ENCODE assay signal across 10 cellular contexts in genomic region chr12:6631549-6631961, GRCh38. TPM values are rescaled to one million over a fixed set of nuclear protein-coding genes. Genes with fewer than 3 reads are reported as not detected.
A peak's percentile ranks its signal among the peaks of the same experiment; 100 is the strongest.
DNase-seq lines count a peak whose midpoint lies in the region; ATAC-seq, FAIRE-seq and TF ChIP-seq lines count a peak whose summit lies in the region.
"Had no signal": no experiment of that assay in that cellular context is flagged by ENCODE, and none has a peak within 500 bp of the region (broad histone marks: within the 10 kb centered on the region; RNA-seq: fewer than 3 reads in every experiment).

No MANE protein-coding gene starts in this region.

- no peaks in the 10 kb centered on the region for H3K36me3 Mint-ChIP-seq in T-helper 17 cell (ENCODE audit: low read depth)

- intact Hi-C loops in left cardiac atrium (cut with DNase I) (no loop called here), left lung (cut with DNase I) (no loop called here)

- H3K27ac ChIP-seq in small intestine (ENCODE audit: low read depth in 1 of 2, low read length in 1 of 2): peak overlapping the region; percentile 89 to 92
- no peak overlapping the region for H3K27ac ChIP-seq in left lung

- H3K36me3 ChIP-seq in small intestine (ENCODE audit: control insufficient read depth in 2 of 2, insufficient read depth in 2 of 2, low read length in 2 of 2) (no peaks in the 10 kb centered on the region), left lung (no peaks in the 10 kb centered on the region)

- peak overlapping the region; percentile 94 for H3K27ac Mint-ChIP-seq in T-helper 17 cell

- in situ Hi-C loops in G401 (cut with HindIII; ENCODE audit: low sequenced_read_pairs): no loop called here

- peaks cover 41% of the 10 kb centered on the region for H3K4me1 Mint-ChIP-seq in T-helper 17 cell

- 37 to 65% (median 51%) methylated on average over 3 of the region's 3 CpGs for WGBS in small intestine, 3 donors

- H3K9me3 ChIP-seq in T-helper 17 cell (ENCODE audit: control insufficient read depth, low read length, poor library complexity, severe bottlenecking) (no peaks in the 10 kb centered on the region), small intestine (ENCODE audit: control insufficient read depth, low read depth) (no peaks in the 10 kb centered on the region), left lung (no peaks in the 10 kb centered on the region)

- peak; percentile 29 for TF ChIP-seq POLR2A in GM18526 (IDR thresholded peaks at IDR 0.05; ENCODE audit: extremely low read depth, insufficient read length)

- peak overlapping the region; percentile 91 for H3K4me3 Mint-ChIP-seq in T-helper 17 cell

- H3K4me1 ChIP-seq in small intestine (ENCODE audit: control insufficient read depth in 2 of 2, insufficient read depth in 1 of 2, low read depth in 1 of 2, low read length in 1 of 2) (peaks cover 4% of the 10 kb centered on the region in 2 donors), left lung (peaks cover 0 to 15% of the 10 kb centered on the region in 2 donors)

- H3K27me3 ChIP-seq in small intestine (ENCODE audit: control insufficient read depth in 2 of 2, insufficient read depth in 2 of 2, low read length in 2 of 2) (no peaks in the 10 kb centered on the region), left lung (no peaks in the 10 kb centered on the region)

- H3K4me3 ChIP-seq in small intestine (ENCODE audit: low read depth in 1 of 2, low read length in 2 of 2) (peak overlapping the region in 1 of 2 donors; percentile 12), left lung (no peak overlapping the region)

- no peak for TF ChIP-seq CTCF in left lung (IDR thresholded peaks at IDR 0.05)

- no peaks in the 10 kb centered on the region for H3K27me3 Mint-ChIP-seq in T-helper 17 cell

- DNase-seq in T-helper 17 cell: no peak
- no peak for DNase-seq in left cardiac atrium
- DNase-seq in small intestine: peak; percentile 97
- no peak for DNase-seq in left lung
- no peak for DNase-seq in G401 (ENCODE audit: low spot score)
- DNase-seq: SHP77 treated with DMSO at 0.1 percent for 48 hours had no signal

- ATAC-seq in T-helper 17 cell (no peak), left cardiac atrium (peak; percentile 41 to 55), left lung (no peak), HG02759 (IDR thresholded peaks at IDR 0.05; ENCODE audit: unreplicated experiment) (no peak), GM19324 (IDR thresholded peaks at IDR 0.05; ENCODE audit: low FRiP score, unreplicated experiment) (no peak)

- no peak for FAIRE-seq in small intestine (lab: Jason Lieb, UNC)

RNA-seq across cellular contexts. Expression of gene LPAR5, which starts 4.2 kb away (rescaled TPM):
- 1 to 10 TPM; 2.9 to 8.1 TPM for total RNA-seq in T-helper 17 cell
- total RNA-seq in left cardiac atrium: 1 to 10 TPM; 1.8 to 2.9 TPM
- 1 to 10 TPM; 6.2 to 8.8 (median 7.8) TPM for polyA plus RNA-seq in small intestine
- 1 to 10 TPM; 1.5 to 2.0 TPM for total RNA-seq in left lung
- 0.03 TPM in 1 of 2 replicates, not detected in the other for total RNA-seq in G401 (2014; rRNA removed; shearing (Covaris generic))
- total RNA-seq: Daoy had no signal

RNA-seq across cellular contexts. Expression of gene ACRBP, which starts 15.7 kb away (rescaled TPM):
- 10 to 100 TPM in 1 of 2 donors, 1 to 10 TPM in 1; 3.4 to 90.0 TPM for total RNA-seq in T-helper 17 cell
- total RNA-seq in left cardiac atrium: under 1 TPM; 0.60 to 0.88 TPM
- polyA plus RNA-seq in small intestine: 1 to 10 TPM; 2.6 to 5.9 (median 4.5) TPM
- total RNA-seq in left lung: 1 to 10 TPM; 4.9 to 6.3 TPM
- not detected in 2 replicates for total RNA-seq in G401 (2014; rRNA removed; shearing (Covaris generic))
- total RNA-seq: Daoy had no signal

RNA-seq across cellular contexts. Expression of gene CHD4, which starts 24.4 kb away (rescaled TPM):
- total RNA-seq in T-helper 17 cell (100 to 1,000 TPM; 461 to 574 TPM), left cardiac atrium (100 to 1,000 TPM; 117 to 151 TPM), left lung (100 to 1,000 TPM; 159 to 171 TPM)
- polyA plus RNA-seq in small intestine: 100 to 1,000 TPM in 1 of 3 donors, 10 to 100 TPM in 2; 88.2 to 123 (median 94.8) TPM
- 374 and 375 TPM in 2 replicates for total RNA-seq in G401 (2014; rRNA removed; shearing (Covaris generic))

RNA-seq across cellular contexts. Expression of gene ING4, which starts 31.4 kb away (rescaled TPM):
- total RNA-seq in T-helper 17 cell: 10 to 100 TPM; 28.1 to 29.3 TPM
- 10 to 100 TPM; 16.8 to 28.5 TPM for total RNA-seq in left cardiac atrium
- polyA plus RNA-seq in small intestine: 10 to 100 TPM; 29.3 to 30.9 (median 30.0) TPM
- 10 to 100 TPM; 23.1 to 38.0 TPM for total RNA-seq in left lung
- total RNA-seq in G401 (2014; rRNA removed; shearing (Covaris generic)): 33.0 and 47.7 TPM in 2 replicates

RNA-seq across cellular contexts. Expression of gene ZNF384, which starts 57.6 kb away (rescaled TPM):
- total RNA-seq in T-helper 17 cell (10 to 100 TPM; 62.9 to 66.3 TPM), left cardiac atrium (10 to 100 TPM; 28.3 to 31.2 TPM), left lung (10 to 100 TPM; 39.3 to 55.0 TPM)
- polyA plus RNA-seq in small intestine: 10 to 100 TPM; 26.2 to 38.2 (median 31.0) TPM
- 14.9 and 25.5 TPM in 2 replicates for total RNA-seq in G401 (2014; rRNA removed; shearing (Covaris generic))

Comparison
In these comparisons a context has a peak if more than half of its experiments do, and no peak if none do; other contexts are left out.
1. ATAC-seq: peak in left cardiac atrium (2 of 2); none in T-helper 17 cell (single experiment), left lung (single experiment), HG02759 (single experiment) and GM19324 (single experiment).
2. H3K27ac ChIP-seq: peak in small intestine (2 of 2); none in left lung (0 of 2).